17 cellular contexts compared by ENCODE assay signal in the genomic region with DNA sequence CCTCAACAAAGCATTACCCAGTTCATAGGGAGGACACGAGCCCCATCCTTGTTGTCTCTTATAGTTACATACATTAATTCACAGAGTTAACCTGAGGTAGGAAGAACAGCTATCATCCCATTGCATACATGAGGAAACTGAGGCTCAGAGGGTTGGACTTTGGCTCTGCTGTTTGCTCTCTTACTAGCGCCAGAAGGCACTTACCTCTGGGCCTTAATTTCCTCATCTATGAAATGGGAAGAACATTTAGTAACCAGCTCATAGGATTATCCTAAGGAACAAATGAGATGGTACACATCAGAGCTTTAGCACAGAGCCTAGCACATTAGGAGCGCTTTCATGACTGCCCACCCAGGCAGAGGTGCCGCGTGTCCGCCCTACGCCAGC. TPM values are rescaled to one million over a fixed set of nuclear protein-coding genes. Genes with fewer than 3 reads are reported as not detected.
DNase-seq lines count a peak whose midpoint lies in the region; ATAC-seq, FAIRE-seq and TF ChIP-seq lines count a peak whose summit lies in the region.
"Had no signal": no experiment of that assay in that cellular context is flagged by ENCODE, and none has a peak within 500 bp of the region (broad histone marks: within the 10 kb centered on the region; RNA-seq: fewer than 3 reads in every experiment).

No MANE protein-coding gene starts in this region.

- H3K27me3 ChIP-seq in H9 (ENCODE audit: insufficient read depth, low read length) (no peaks in the 10 kb centered on the region), NT2/D1 (ENCODE audit: insufficient read depth, insufficient read length) (peaks cover 10% of the 10 kb centered on the region), H1 (replicated peaks in 1 of 4; ENCODE audit: control insufficient read depth in 3 of 4, extremely low read depth in 1 of 4, insufficient read depth in 3 of 4, low read length in 3 of 4) (peaks cover 0 to 4% (median 2%) of the 10 kb centered on the region in 4 experiments; a peak in 3 of 7 replicates), neuronal stem cell (ENCODE audit: control insufficient read depth in 3 of 3, insufficient read depth in 3 of 3, low read depth in 1 of 3, low read length in 3 of 3) (peaks cover 0 to 19% (median 0%) of the 10 kb centered on the region in 3 experiments)

- H4K5ac ChIP-seq in H9 (ENCODE audit: insufficient read length, low read depth, low read length) (no peak overlapping the region), H1 (ENCODE audit: insufficient read length, low read depth, low read length) (peak overlapping the region; percentile 30)

- H3K27ac Mint-ChIP-seq in H9: 0 out of 7 replicates have a peak overlapping the region, but pooled peaks of 1 of the 3 experiments have one; percentile 66
- H3K27ac Mint-ChIP-seq: CD14-positive monocyte; CD8-positive, alpha-beta T cell had no signal

- H3K14ac ChIP-seq in H9 (ENCODE audit: insufficient read depth, low read length): peak overlapping the region; percentile 60; the same call in 1 of the 2 replicates
- H3K14ac ChIP-seq in H1 (ENCODE audit: insufficient read length): no peak overlapping the region
- no peak overlapping the region for H3K14ac ChIP-seq in neuronal stem cell (ENCODE audit: low read length)

- peak overlapping the region; percentile 65 for H3K18ac ChIP-seq in H9 (ENCODE audit: insufficient read length, low read depth, low read length)
- H3K18ac ChIP-seq in H1 (ENCODE audit: extremely low read depth, low read length): peak overlapping the region; percentile 33; the same call in 1 of the 2 replicates
- peak overlapping the region; percentile 39 for H3K18ac ChIP-seq in neuronal stem cell (ENCODE audit: low read length)

- H2BK120ac ChIP-seq in H9 (ENCODE audit: low read depth, low read length, poor library complexity, severe bottlenecking) (no peak overlapping the region), H1 (replicated peaks; ENCODE audit: low read depth, low read length) (peak overlapping the region; percentile 59), neuronal stem cell (ENCODE audit: low read depth, low read length) (no peak overlapping the region)

- CTCF ChIA-PET in H1 (lab: Charles Lee; ENCODE audit: partially characterized antibody): interaction anchor here (0.8 to 11.6 kb wide), 8 partner anchors 9 to 54 kb away, joined by 3 to 167 read pairs (median 8); partner anchors contain the start of gene PPP1R1B

- H3K23me2 ChIP-seq in H9 (ENCODE audit: insufficient read length, low read depth, low read length, poor library complexity, severe bottlenecking): no peaks in the 10 kb centered on the region
- H3K23me2 ChIP-seq in H1 (ENCODE audit: low read depth, low read length): no peaks in the 10 kb centered on the region

- H3K9ac ChIP-seq in H9 (ENCODE audit: extremely low read depth, insufficient read length, low read length) (no peak overlapping the region), NT2/D1 (ENCODE audit: insufficient read length, low read depth) (peak overlapping the region; percentile 8), H1 (replicated peaks in 1 of 4; ENCODE audit: extremely low read depth in 1 of 4, low read depth in 3 of 4, low read length in 3 of 4) (no peak overlapping the region), neuronal stem cell (ENCODE audit: low read depth, low read length, poor library complexity) (no peak overlapping the region)

- H3K4ac ChIP-seq in H9 (ENCODE audit: low read depth, low read length): no peak overlapping the region
- peak overlapping the region; percentile 76 for H3K4ac ChIP-seq in H1 (replicated peaks; ENCODE audit: insufficient read length, low read depth, low read length)
- H3K4ac ChIP-seq in neuronal stem cell (ENCODE audit: low read length): no peak overlapping the region

- intact Hi-C loops in Right ventricle myocardium superior (cut with DNase I): no loop called here

- H4K8ac ChIP-seq in H9 (replicated peaks; ENCODE audit: insufficient read length, low read depth, low read length) (no peak overlapping the region), H1 (ENCODE audit: extremely low read depth, insufficient read depth, low read length) (no peak overlapping the region), neuronal stem cell (ENCODE audit: low read depth, low read length) (no peak overlapping the region)

- H3K4me1 ChIP-seq in H9 (ENCODE audit: insufficient read depth, low read length) (peaks cover 12% of the 10 kb centered on the region), NT2/D1 (ENCODE audit: insufficient read depth, insufficient read length) (peaks cover 14% of the 10 kb centered on the region), H1 (replicated peaks in 1 of 4; ENCODE audit: control insufficient read depth in 3 of 4, insufficient read depth in 4 of 4, low read length in 3 of 4) (peaks cover 13 to 22% (median 15%) of the 10 kb centered on the region in 4 experiments), neuronal stem cell (ENCODE audit: control insufficient read depth in 2 of 2, insufficient read depth in 1 of 2, low read depth in 1 of 2, low read length in 2 of 2) (peaks cover 19 to 27% of the 10 kb centered on the region in 2 donors)
- H3K4me1 ChIP-seq: Caco-2 had no signal

- no peaks in the 10 kb centered on the region for H3K36me3 Mint-ChIP-seq in H9 (ENCODE audit: insufficient read depth in 1 of 3, low read depth in 3 of 3)
- H3K36me3 Mint-ChIP-seq: CD8-positive, alpha-beta T cell had no signal

- H2AK5ac ChIP-seq in H9 (ENCODE audit: insufficient read length, low read length): no peak overlapping the region
- no peak overlapping the region for H2AK5ac ChIP-seq in H1 (ENCODE audit: low read depth, low read length)
- no peak overlapping the region for H2AK5ac ChIP-seq in neuronal stem cell (ENCODE audit: low read depth, low read length)

- H3K27me3 Mint-ChIP-seq in H9 (ENCODE audit: low read depth): peaks cover 43% of the 10 kb centered on the region

- H3K79me1 ChIP-seq in H9 (ENCODE audit: insufficient read depth, low read depth, low read length, poor library complexity, severe bottlenecking): no peaks in the 10 kb centered on the region
- H3K79me1 ChIP-seq in H1 (ENCODE audit: low read depth, low read length): no peaks in the 10 kb centered on the region
- no peaks in the 10 kb centered on the region for H3K79me1 ChIP-seq in neuronal stem cell (ENCODE audit: low read depth, low read length)

- no CpG with 5 or more reads among the region's 7 CpGs for WGBS in H9 (ENCODE audit: extremely low coverage, insufficient read length, low lambda C conversion rate)
- 72% methylated on average over 7 of the region's 7 CpGs; no CpG with 5 or more reads in 1 of the 2 experiments for WGBS in H1 (ENCODE audit: extremely low coverage in 1 of 2, insufficient coverage in 1 of 2, insufficient read length in 1 of 2, insufficient replicate concordance in 2 of 2, low coverage in 1 of 2, low lambda C conversion rate in 2 of 2, missing lambda C conversion rate in 1 of 2), 2 experiments
- WGBS in neuronal stem cell (ENCODE audit: extremely low coverage in 2 of 2, insufficient read length in 2 of 2, insufficient replicate concordance in 1 of 2), 2 donors: no CpG with 5 or more reads among the region's 7 CpGs

- H3K4me3 Mint-ChIP-seq in H9: peak overlapping the region in 1 of 2 experiments; percentile 69; a peak in 3 of 5 replicates
- H3K4me3 Mint-ChIP-seq: CD14-positive monocyte; CD8-positive, alpha-beta T cell had no signal

- H2BK12ac ChIP-seq in H9 (ENCODE audit: insufficient read length, low read depth, low read length): no peak overlapping the region
- H2BK12ac ChIP-seq in H1 (ENCODE audit: low read depth, low read length): 0 out of 2 replicates have a peak overlapping the region, but pooled peaks have one; percentile 45
- no peak overlapping the region for H2BK12ac ChIP-seq in neuronal stem cell (ENCODE audit: low read length)

- H3K4me2 ChIP-seq in H9 (ENCODE audit: insufficient read depth, insufficient read length, low read length) (no peak overlapping the region), H1 (ENCODE audit: insufficient read depth in 1 of 2, low read depth in 2 of 2, low read length in 2 of 2) (peak overlapping the region; percentile 8 to 58), neuronal stem cell (ENCODE audit: insufficient read depth, low read length, poor library complexity, severe bottlenecking) (peak overlapping the region; percentile 48)

- H3K79me2 ChIP-seq in H9 (ENCODE audit: insufficient read depth, low read length): no peaks in the 10 kb centered on the region
- H3K79me2 ChIP-seq in H1 (ENCODE audit: control insufficient read depth in 1 of 2, insufficient read depth in 2 of 2, low read length in 2 of 2): no peaks in the 10 kb centered on the region

- H3K23ac ChIP-seq in H9 (ENCODE audit: insufficient read length, low read depth, low read length) (no peak overlapping the region), H1 (ENCODE audit: insufficient read length) (no peak overlapping the region), neuronal stem cell (ENCODE audit: low read depth, low read length, poor library complexity) (no peak overlapping the region)

- no peaks in the 10 kb centered on the region for H4K20me1 ChIP-seq in H9 (ENCODE audit: control insufficient read depth, insufficient read depth, insufficient read length)
- no peaks in the 10 kb centered on the region for H4K20me1 ChIP-seq in H1 (replicated peaks in 1 of 2; ENCODE audit: control insufficient read depth in 1 of 2, insufficient read depth in 2 of 2, low read length in 2 of 2)

- H4K91ac ChIP-seq in H9 (ENCODE audit: insufficient read length, low read depth, low read length) (no peak overlapping the region), H1 (replicated peaks; ENCODE audit: insufficient read length, low read length) (peak overlapping the region; percentile 86), neuronal stem cell (ENCODE audit: low read depth, low read length, poor library complexity) (no peak overlapping the region)

- H2BK15ac ChIP-seq in H9 (ENCODE audit: low read depth, low read length) (no peak overlapping the region), H1 (ENCODE audit: low read length) (no peak overlapping the region), neuronal stem cell (ENCODE audit: low read length) (no peak overlapping the region)

- H3K36me3 ChIP-seq in NT2/D1 (ENCODE audit: insufficient read depth, insufficient read length, low read length): no peaks in the 10 kb centered on the region
- H3K36me3 ChIP-seq in H1 (ENCODE audit: control insufficient read depth in 2 of 4, insufficient read depth in 4 of 4, low read length in 3 of 4): no peaks in the 10 kb centered on the region
- H3K36me3 ChIP-seq in neuronal stem cell (replicated peaks in 1 of 2; ENCODE audit: control insufficient read depth in 2 of 2, insufficient read depth in 2 of 2, low read length in 2 of 2): no peaks in the 10 kb centered on the region

- FAIRE-seq in H1 (lab: Jason Lieb, UNC): peak; percentile 39
- FAIRE-seq: A204.1, GM12892, GM19239, H54 had no signal

- no peak for TF ChIP-seq RAD21 in H1 (IDR thresholded peaks at IDR 0.05 in 1 of 2, conservative IDR thresholded peaks at IDR 0.05 in 1 of 2; ENCODE audit: low read depth in 2 of 2, low read length in 2 of 2)

- TF ChIP-seq CTCF in H9 (conservative IDR thresholded peaks at IDR 0.05): no peak
- no peak for TF ChIP-seq CTCF in H1 (IDR thresholded peaks at IDR 0.05; ENCODE audit: control extremely low read depth in 1 of 3, insufficient read depth in 1 of 3, low read depth in 1 of 3, low read length in 3 of 3)

- H2AFZ ChIP-seq in H9 (ENCODE audit: low read length) (no peak overlapping the region), H1 (ENCODE audit: low read length) (no peak overlapping the region), neuronal stem cell (ENCODE audit: low read length) (no peak overlapping the region)

- H3K9me3 Mint-ChIP-seq in H9: no peaks in the 10 kb centered on the region
- H3K9me3 Mint-ChIP-seq: CD8-positive, alpha-beta T cell had no signal

- TF ChIP-seq POLR2A in H1 (IDR thresholded peaks at IDR 0.05; ENCODE audit: control extremely low read depth in 1 of 2, low read depth in 2 of 2, low read length in 2 of 2): no peak

- no peak overlapping the region for H3K56ac ChIP-seq in H9 (ENCODE audit: insufficient read length, low read depth, low read length)
- H3K56ac ChIP-seq in H1 (replicated peaks; ENCODE audit: insufficient read length, low read depth, low read length): no peak overlapping the region

- H3K4me3 ChIP-seq in NT2/D1 (ENCODE audit: insufficient read length, low read depth) (no peak overlapping the region), H1 (ENCODE audit: extremely low read depth in 1 of 4, insufficient read depth in 2 of 4, low read depth in 3 of 4, low read length in 4 of 4) (peak overlapping the region in 2 of 4 experiments; percentile 5 to 31; a peak in 3 of 8 replicates), neuronal stem cell (ENCODE audit: low read length in 2 of 2) (no peak overlapping the region)

- no peak overlapping the region for H3T11ph ChIP-seq in H9 (ENCODE audit: low read length)

- ATAC-seq in Right ventricle myocardium superior (ENCODE audit: poor library complexity): no peak
- ATAC-seq: CD8-positive, alpha-beta T cell had no signal

- H2BK20ac ChIP-seq in H9 (ENCODE audit: low read depth, low read length, poor library complexity, severe bottlenecking): no peak overlapping the region
- peak overlapping the region; percentile 18; the same call in 1 of the 2 replicates for H2BK20ac ChIP-seq in H1 (ENCODE audit: low read length)

- no peak for DNase-seq in H9
- DNase-seq in NT2/D1 (ENCODE audit: low read depth, low spot score): no peak
- no peak for DNase-seq in H1 (ENCODE audit: low read depth in 1 of 2, low spot score in 2 of 2)
- no peak for DNase-seq in neuronal stem cell (ENCODE audit: low spot score)
- no peak for DNase-seq in Ammon's horn (ENCODE audit: low spot score)
- DNase-seq in Right ventricle myocardium superior: no peak
- DNase-seq in amniotic stem cell (lab: John Stamatoyannopoulos, UW): no peak
- DNase-seq: CD8-positive, alpha-beta T cell; DND-41; GDM1 had no signal

- POLR2A ChIA-PET in H1 (lab: Charles Lee; ENCODE audit: partially characterized antibody): interaction anchor here (1.0 to 2.1 kb wide), 6 partner anchors 8 to 347 kb away, joined by 3 to 12 read pairs (median 3); partner anchors contain the start of genes LRRC3C and ORMDL3

- no peak for TF ChIP-seq EP300 in H1 (IDR thresholded peaks at IDR 0.05; ENCODE audit: borderline replicate concordance in 1 of 2, low read depth in 2 of 2, low read length in 2 of 2)

- peaks cover 36 to 43% of the 10 kb centered on the region in 2 experiments for H3K4me1 Mint-ChIP-seq in H9

- H3K9me3 ChIP-seq in H9 (ENCODE audit: control insufficient read depth, low read depth, low read length) (no peaks in the 10 kb centered on the region), NT2/D1 (ENCODE audit: insufficient read depth, low read length) (no peaks in the 10 kb centered on the region), H1 (ENCODE audit: insufficient read depth in 2 of 2, low read depth in 1 of 2, low read length in 1 of 2) (no peaks in the 10 kb centered on the region), neuronal stem cell (replicated peaks in 1 of 2; ENCODE audit: control insufficient read depth in 2 of 2, insufficient read depth in 1 of 2, low read depth in 1 of 2, low read length in 2 of 2) (no peaks in the 10 kb centered on the region)
- H3K9me3 ChIP-seq: Caco-2 had no signal

- H3K27ac ChIP-seq in H9 (ENCODE audit: insufficient read length, low read depth, low read length): no peak overlapping the region
- no peak overlapping the region; the same call in 1 of the 2 replicates for H3K27ac ChIP-seq in H1 (ENCODE audit: low read depth, low read length)
- no peak overlapping the region for H3K27ac ChIP-seq in neuronal stem cell (replicated peaks; ENCODE audit: low read length)

- H2BK5ac ChIP-seq in H9 (ENCODE audit: insufficient read length, low read length): no peak overlapping the region
- peak overlapping the region; percentile 21; the same call in 1 of the 2 replicates for H2BK5ac ChIP-seq in H1 (ENCODE audit: low read depth, low read length)
- no peak overlapping the region for H2BK5ac ChIP-seq in neuronal stem cell (ENCODE audit: low read length)

RNA-seq across cellular contexts. Expression of gene NEUROD2, which starts 27.6 kb away (rescaled TPM):
- total RNA-seq in H9 (2021): not detected in 2 replicates
- not detected in 2 replicates for total RNA-seq in H1 (2021; fragmentation: NEBNext Ultra II Directional; extraction: Animal tissue kit (Norgen Biotek cat#: 25700))
- not detected in 2 replicates for polyA plus RNA-seq in H1 (2011; rRNA removed)
- not detected for polyA plus RNA-seq in H1 (2011; cell fraction: cytosol; rRNA removed)
- not detected for polyA plus RNA-seq in H1 (2011; cell fraction: nucleus; rRNA removed)
- not detected in 4 replicates for polyA plus RNA-seq in H1 (2012, experiment 1 of 2)
- polyA plus RNA-seq in H1 (2012, experiment 2 of 2): 0.12 TPM
- 0.02 TPM for polyA plus RNA-seq in H1 (2013, experiment 1 of 2)
- 0.02 TPM for polyA plus RNA-seq in H1 (2013, experiment 2 of 2)
- not detected in 2 replicates for polyA minus RNA-seq in H1 (2011; rRNA and poly(A)+ RNA removed)
- polyA minus RNA-seq in H1 (2011; cell fraction: cytosol; rRNA and poly(A)+ RNA removed): not detected
- polyA minus RNA-seq in H1 (2011; cell fraction: nucleus; rRNA and poly(A)+ RNA removed): not detected
- not detected for polyA plus RNA-seq in neuronal stem cell (2013, experiment 1 of 2)
- polyA plus RNA-seq in neuronal stem cell (2013, experiment 2 of 2): not detected
- total RNA-seq in Right ventricle myocardium superior: not detected
- total RNA-seq: Caco-2; CD8-positive, alpha-beta T cell had no signal
- polyA plus RNA-seq: BJ, CD14-positive monocyte had no signal

RNA-seq across cellular contexts. Expression of gene PPP1R1B, which starts 46.7 kb away (rescaled TPM):
- 14.7 and 15.5 TPM in 2 replicates for total RNA-seq in H9 (2021)
- total RNA-seq in H1 (2021; fragmentation: NEBNext Ultra II Directional; extraction: Animal tissue kit (Norgen Biotek cat#: 25700)): 9.4 and 10.7 TPM in 2 replicates
- polyA plus RNA-seq in H1 (2011; rRNA removed): 21.0 and 22.3 TPM in 2 replicates
- polyA plus RNA-seq in H1 (2011; cell fraction: cytosol; rRNA removed): 15.9 TPM
- 15.3 TPM for polyA plus RNA-seq in H1 (2011; cell fraction: nucleus; rRNA removed)
- 13.4 to 19.6 TPM (median 17.0 TPM) in 4 replicates for polyA plus RNA-seq in H1 (2012, experiment 1 of 2)
- 22.0 TPM for polyA plus RNA-seq in H1 (2012, experiment 2 of 2)
- 10.8 TPM for polyA plus RNA-seq in H1 (2013, experiment 1 of 2)
- polyA plus RNA-seq in H1 (2013, experiment 2 of 2): 11.3 TPM
- polyA minus RNA-seq in H1 (2011; rRNA and poly(A)+ RNA removed): 9.1 and 11.8 TPM in 2 replicates
- polyA minus RNA-seq in H1 (2011; cell fraction: cytosol; rRNA and poly(A)+ RNA removed): 7.9 TPM
- 4.6 TPM for polyA minus RNA-seq in H1 (2011; cell fraction: nucleus; rRNA and poly(A)+ RNA removed)
- polyA plus RNA-seq in neuronal stem cell (2013, experiment 1 of 2): 0.39 TPM
- 0.21 TPM for polyA plus RNA-seq in neuronal stem cell (2013, experiment 2 of 2)
- 0.35 TPM for total RNA-seq in Right ventricle myocardium superior
- total RNA-seq: Caco-2; CD8-positive, alpha-beta T cell had no signal
- polyA plus RNA-seq: BJ, CD14-positive monocyte had no signal

RNA-seq across cellular contexts. Expression of gene STARD3, which starts 56.9 kb away (rescaled TPM):
- total RNA-seq in H9 (2021): 48.2 and 51.3 TPM in 2 replicates
- total RNA-seq in H1 (2021; fragmentation: NEBNext Ultra II Directional; extraction: Animal tissue kit (Norgen Biotek cat#: 25700)): 47.6 and 56.7 TPM in 2 replicates
- 80.3 and 116 TPM in 2 replicates for polyA plus RNA-seq in H1 (2011; rRNA removed)
- 80.2 TPM for polyA plus RNA-seq in H1 (2011; cell fraction: cytosol; rRNA removed)
- 203 TPM for polyA plus RNA-seq in H1 (2011; cell fraction: nucleus; rRNA removed)
- polyA plus RNA-seq in H1 (2012, experiment 1 of 2): 54.2 to 69.5 TPM (median 56.8 TPM) in 4 replicates
- 61.3 TPM for polyA plus RNA-seq in H1 (2012, experiment 2 of 2)
- polyA plus RNA-seq in H1 (2013, experiment 1 of 2): 80.5 TPM
- polyA plus RNA-seq in H1 (2013, experiment 2 of 2): 91.9 TPM
- 78.6 and 84.8 TPM in 2 replicates for polyA minus RNA-seq in H1 (2011; rRNA and poly(A)+ RNA removed)
- polyA minus RNA-seq in H1 (2011; cell fraction: cytosol; rRNA and poly(A)+ RNA removed): 37.6 TPM
- polyA minus RNA-seq in H1 (2011; cell fraction: nucleus; rRNA and poly(A)+ RNA removed): 53.7 TPM
- polyA plus RNA-seq in neuronal stem cell (2013, experiment 1 of 2): 65.0 TPM
- 70.1 TPM for polyA plus RNA-seq in neuronal stem cell (2013, experiment 2 of 2)
- total RNA-seq in Right ventricle myocardium superior: 13.9 TPM
